14 cellular contexts compared by ENCODE assay signal in genomic region chr13:103517066-103517767, GRCh38.
A peak's percentile ranks its signal among the peaks of the same experiment; 100 is the strongest.
DNase-seq lines count a peak whose midpoint lies in the region; ATAC-seq and TF ChIP-seq lines count a peak whose summit lies in the region.
"Had no signal": no experiment of that assay in that cellular context is flagged by ENCODE, and none has a peak within 500 bp of the region (broad histone marks: within the 10 kb centered on the region; RNA-seq: fewer than 3 reads in every experiment).

No MANE protein-coding gene starts in this region.

- H3K36me3 ChIP-seq in body of pancreas (replicated peaks in 1 of 2; ENCODE audit: insufficient read depth in 1 of 2, low read depth in 2 of 2) (no peaks in the 10 kb centered on the region), smooth muscle cell (ENCODE audit: low read depth) (no peaks in the 10 kb centered on the region)

- H3K4me1 ChIP-seq in body of pancreas (peaks cover 6% of the 10 kb centered on the region), smooth muscle cell (ENCODE audit: low read depth) (peaks cover 5% of the 10 kb centered on the region)

- 16 to 19% methylated on average over 3 of the region's 3 CpGs for WGBS in body of pancreas, 2 donors
- WGBS in smooth muscle cell (ENCODE audit: low lambda C conversion rate): 72% methylated on average over 3 of the region's 3 CpGs

- H3K4me1 Mint-ChIP-seq in CD4-positive, alpha-beta T cell (ENCODE audit: low read depth): no peaks in the 10 kb centered on the region
- H3K4me1 Mint-ChIP-seq: activated CD4-positive, alpha-beta T cell treated with anti-CD3 and anti-CD28 coated beads, Interleukin-2, amount 10 ng/mL, durations not matched to agents 7 days and 5 days; CD8-positive, alpha-beta memory T cell had no signal

- no peak overlapping the region for H3K27ac Mint-ChIP-seq in CD4-positive, alpha-beta T cell
- H3K27ac Mint-ChIP-seq: activated CD4-positive, alpha-beta T cell treated with anti-CD3 and anti-CD28 coated beads, Interleukin-2, amount 10 ng/mL, durations not matched to agents 7 days and 5 days; CD8-positive, alpha-beta memory T cell had no signal

- H3K4me2 ChIP-seq in smooth muscle cell: no peak overlapping the region

- H2AFZ ChIP-seq in smooth muscle cell (ENCODE audit: low read depth): no peak overlapping the region

- DNase-seq in body of pancreas (no peak), smooth muscle cell (lab: John Stamatoyannopoulos, UW; ENCODE audit: unreplicated experiment) (no peak), cardiac septum (ENCODE audit: low spot score) (no peak)
- no peak for DNase-seq in CD4-positive, alpha-beta T cell
- DNase-seq: activated CD4-positive, alpha-beta T cell treated with anti-CD3 and anti-CD28 coated beads, Interleukin-2, amount 10 ng/mL, durations not matched to agents 7 days and 5 days; amniotic stem cell; CD8-positive, alpha-beta memory T cell; Kasumi-1 had no signal

- H3K4me3 Mint-ChIP-seq in CD4-positive, alpha-beta T cell: no peak overlapping the region
- H3K4me3 Mint-ChIP-seq: activated CD4-positive, alpha-beta T cell treated with anti-CD3 and anti-CD28 coated beads, Interleukin-2, amount 10 ng/mL, durations not matched to agents 7 days and 5 days; CD8-positive, alpha-beta memory T cell had no signal

- H3K9ac ChIP-seq in smooth muscle cell (ENCODE audit: low read depth): no peak overlapping the region

- POLR2A ChIA-PET in CD4-positive, alpha-beta T cell (lab: Charles Lee): no interaction called here

- TF ChIP-seq POLR2A in body of pancreas (IDR thresholded peaks at IDR 0.05): no peak

- H3K79me2 ChIP-seq in smooth muscle cell (ENCODE audit: low read depth): no peaks in the 10 kb centered on the region

- CTCF ChIA-PET in CD4-positive, alpha-beta T cell (lab: Charles Lee): no interaction called here

- no peaks in the 10 kb centered on the region for H3K27me3 ChIP-seq in body of pancreas
- H3K27me3 ChIP-seq in smooth muscle cell (ENCODE audit: low read depth): no peaks in the 10 kb centered on the region
- H3K27me3 ChIP-seq in CD4-positive, alpha-beta T cell (ENCODE audit: control insufficient read depth, insufficient read depth, low read length): no peaks in the 10 kb centered on the region

- H3K9me3 Mint-ChIP-seq in CD4-positive, alpha-beta T cell: no peaks in the 10 kb centered on the region
- H3K9me3 Mint-ChIP-seq: activated CD4-positive, alpha-beta T cell treated with anti-CD3 and anti-CD28 coated beads, Interleukin-2, amount 10 ng/mL, durations not matched to agents 7 days and 5 days had no signal

- H3K9me3 ChIP-seq in body of pancreas (no peaks in the 10 kb centered on the region), smooth muscle cell (replicated peaks; ENCODE audit: low read depth) (no peaks in the 10 kb centered on the region)
- H3K9me3 ChIP-seq in CD4-positive, alpha-beta T cell (ENCODE audit: control insufficient read depth, low read length): no peaks in the 10 kb centered on the region

- H3F3A ChIP-seq in smooth muscle cell (ENCODE audit: low read depth): no peaks in the 10 kb centered on the region

- no peaks in the 10 kb centered on the region for H4K20me1 ChIP-seq in smooth muscle cell (ENCODE audit: low read depth)

- TF ChIP-seq CTCF in body of pancreas (IDR thresholded peaks at IDR 0.05) (no peak), smooth muscle cell (IDR thresholded peaks at IDR 0.05; ENCODE audit: borderline replicate concordance, insufficient read depth, poor library complexity, severe bottlenecking) (no peak)
- TF ChIP-seq CTCF in CD4-positive, alpha-beta T cell (IDR thresholded peaks at IDR 0.05): no peak

- ATAC-seq in GM18517 (IDR thresholded peaks at IDR 0.05; ENCODE audit: unreplicated experiment): peak; percentile 89
- ATAC-seq in GM21515 (IDR thresholded peaks at IDR 0.05; ENCODE audit: unreplicated experiment): peak; percentile 89
- peak; percentile 93 for ATAC-seq in HG03175 (IDR thresholded peaks at IDR 0.05; ENCODE audit: unreplicated experiment)
- ATAC-seq in body of pancreas: peak; percentile 74
- no peak for ATAC-seq in CD4-positive, alpha-beta T cell (ENCODE audit: poor library complexity)
- no peak for ATAC-seq in SK-N-SH treated with all-trans-retinoic acid at 6 μM for 48 hours

- H3K27me3 Mint-ChIP-seq in CD4-positive, alpha-beta T cell: no peaks in the 10 kb centered on the region
- H3K27me3 Mint-ChIP-seq: activated CD4-positive, alpha-beta T cell treated with anti-CD3 and anti-CD28 coated beads, Interleukin-2, amount 10 ng/mL, durations not matched to agents 7 days and 5 days; CD8-positive, alpha-beta memory T cell had no signal

- intact Hi-C loops in body of pancreas (cut with DNase I) (no loop called here), cardiac septum (cut with DNase I) (no loop called here)
- intact Hi-C loops in CD4-positive, alpha-beta T cell (cut with DNase I, micrococcal nuclease): no loop called here

- H3K36me3 Mint-ChIP-seq in CD4-positive, alpha-beta T cell (ENCODE audit: low read depth): no peaks in the 10 kb centered on the region
- H3K36me3 Mint-ChIP-seq: CD8-positive, alpha-beta memory T cell had no signal

- H3K4me3 ChIP-seq in body of pancreas (no peak overlapping the region), smooth muscle cell (no peak overlapping the region)

- peak overlapping the region in 2 of 4 donors; percentile 16 to 25 for H3K27ac ChIP-seq in body of pancreas
- no peak overlapping the region for H3K27ac ChIP-seq in smooth muscle cell (ENCODE audit: low read depth)
- no peak overlapping the region for H3K27ac ChIP-seq in CD4-positive, alpha-beta T cell (ENCODE audit: low read depth, low read length)
- H3K27ac ChIP-seq: epithelial cell of prostate, RWPE1 had no signal

TF ChIP-seq in SK-N-SH treated with all-trans-retinoic acid at 6 μM for 48 hours, 23 proteins besides CTCF, POLR2A, EP300 and RAD21:
- TF ChIP-seq CREB5 (CRISPR knock-in tag; IDR thresholded peaks at IDR 0.05; ENCODE audit: low read depth) (no peak), ZNF70 (CRISPR knock-in tag; IDR thresholded peaks at IDR 0.05) (no peak), TCF4 (CRISPR knock-in tag; IDR thresholded peaks at IDR 0.05; ENCODE audit: borderline replicate concordance) (no peak), SNAI2 (CRISPR knock-in tag; IDR thresholded peaks at IDR 0.05) (no peak), ARNTL (CRISPR knock-in tag; IDR thresholded peaks at IDR 0.05; ENCODE audit: borderline replicate concordance, low read depth) (no peak), ZFP30 (CRISPR knock-in tag; IDR thresholded peaks at IDR 0.05) (no peak)

Comparison
In these comparisons a context has a peak if more than half of its experiments do, and no peak if none do; other contexts are left out.
1. ATAC-seq: peak in GM18517 (single experiment), GM21515 (single experiment), HG03175 (single experiment) and body of pancreas (single experiment); none in CD4-positive, alpha-beta T cell (single experiment) and SK-N-SH treated with all-trans-retinoic acid at 6 μM for 48 hours (single experiment).